In the genomic region with DNA sequence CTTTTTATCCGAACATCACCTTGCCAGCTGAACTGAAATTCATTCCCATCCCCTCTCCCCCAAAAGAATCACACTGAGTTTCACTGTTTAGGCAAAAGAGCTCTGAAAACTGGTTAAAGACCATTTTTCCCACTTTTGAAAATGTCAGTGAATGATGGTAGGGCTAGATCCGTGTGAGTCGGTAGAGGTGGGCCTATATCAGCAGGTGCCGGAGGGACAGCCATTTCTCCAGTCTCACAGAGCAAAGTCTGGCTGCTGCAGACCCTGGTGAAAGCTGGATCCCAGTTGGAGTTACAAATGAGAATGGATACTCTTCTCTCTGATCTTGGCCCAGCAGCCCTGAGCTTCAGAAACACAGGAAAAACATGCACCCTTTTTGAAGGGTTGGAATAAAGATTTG, we compare ENCODE assay signal across 28 cellular contexts. TPM values are rescaled to one million over a fixed set of nuclear protein-coding genes. Genes with fewer than 3 reads are reported as not detected.
"Had no signal": no experiment of that assay in that cellular context is flagged by ENCODE, and none has a peak within 500 bp of the region (broad histone marks: within the 10 kb centered on the region; RNA-seq: fewer than 3 reads in every experiment).

No MANE protein-coding gene starts in this region.

- DNase-seq: cerebellar nuclear complex; erythroblast; foreskin melanocyte; heart left ventricle; hippocampal formation; kidney glomerular epithelial cell; mesendoderm; mucosa of descending colon; natural killer cell; nucleus accumbens; ovary; spleen; stimulated activated CD4-positive, alpha-beta T cell treated with anti-CD3 and anti-CD28 coated beads, Interleukin-15, amount 100 ng/mL, for 24 hours; stimulated activated CD4-positive, alpha-beta T cell treated with anti-CD3 and anti-CD28 coated beads, Interleukin-1b, Interleukin-23, amount 100 ng/mL, for 48 hours; stimulated activated CD4-positive, alpha-beta T cell treated with anti-CD3 and anti-CD28 coated beads, Interleukin-4, amount 100 ng/mL, for 24 hours; stimulated activated naive B cell treated with anti-CD40 and anti-IgM and Interleukin-4, amounts not matched to agents 10 μg/mL and 1 μg/mL and 100 μg/mL, for 72 hours; stimulated activated naive CD8-positive, alpha-beta T cell treated with anti-CD3 and anti-CD28 coated beads, Interleukin-15, amount 100 ng/mL, for 72 hours; testis had no signal

- FAIRE-seq: colon had no signal

- H3K27ac ChIP-seq: heart left ventricle, ovary, prostate gland, spleen, testis, tibial nerve had no signal

- H3K9me3 Mint-ChIP-seq: dendritic cell treated with granulocyte-macrophage colony-stimulating factor and Interleukin-4, amounts not matched to agents 40 ng/mL and 50 ng/mL, for 4 days; natural killer cell; neural crest cell; stimulated activated naive CD8-positive, alpha-beta T cell treated with anti-CD3 and anti-CD28 coated beads, Interleukin-15, amount 100 ng/mL, for 72 hours had no signal

- ATAC-seq: heart left ventricle; mucosa of descending colon; natural killer cell; sciatic nerve; stimulated activated naive B cell treated with anti-CD40 and anti-IgM and Interleukin-4, amounts not matched to agents 10 μg/mL and 1 μg/mL and 100 μg/mL, for 72 hours; stimulated activated naive CD8-positive, alpha-beta T cell treated with anti-CD3 and anti-CD28 coated beads, Interleukin-15, amount 100 ng/mL, for 72 hours had no signal

- H3K9me3 ChIP-seq: heart left ventricle, mucosa of descending colon, ovary, prostate gland, testis, tibial nerve had no signal

- H3K27me3 Mint-ChIP-seq: stimulated activated naive B cell treated with anti-CD40 and anti-IgM and Interleukin-4, amounts not matched to agents 10 μg/mL and 1 μg/mL and 100 μg/mL, for 72 hours; stimulated activated naive CD8-positive, alpha-beta T cell treated with anti-CD3 and anti-CD28 coated beads, Interleukin-15, amount 100 ng/mL, for 72 hours had no signal

- H3K4me3 Mint-ChIP-seq: dendritic cell treated with granulocyte-macrophage colony-stimulating factor and Interleukin-4, amounts not matched to agents 40 ng/mL and 50 ng/mL, for 4 days; natural killer cell; neural crest cell; stimulated activated naive B cell treated with anti-CD40 and anti-IgM and Interleukin-4, amounts not matched to agents 10 μg/mL and 1 μg/mL and 100 μg/mL, for 72 hours; stimulated activated naive CD8-positive, alpha-beta T cell treated with anti-CD3 and anti-CD28 coated beads, Interleukin-15, amount 100 ng/mL, for 72 hours had no signal

- H3K4me1 ChIP-seq: heart left ventricle, prostate gland, testis, tibial nerve had no signal

- H3K36me3 ChIP-seq: ovary, prostate gland, spleen had no signal

- H3K27me3 ChIP-seq: heart left ventricle, ovary, spleen, testis, tibial nerve had no signal

- H3K4me3 ChIP-seq: heart left ventricle, mucosa of descending colon, ovary, prostate gland, spleen, testis, tibial nerve had no signal

- H3K27ac Mint-ChIP-seq: dendritic cell treated with granulocyte-macrophage colony-stimulating factor and Interleukin-4, amounts not matched to agents 40 ng/mL and 50 ng/mL, for 4 days; natural killer cell; stimulated activated naive B cell treated with anti-CD40 and anti-IgM and Interleukin-4, amounts not matched to agents 10 μg/mL and 1 μg/mL and 100 μg/mL, for 72 hours; stimulated activated naive CD8-positive, alpha-beta T cell treated with anti-CD3 and anti-CD28 coated beads, Interleukin-15, amount 100 ng/mL, for 72 hours had no signal

- H3K4me1 Mint-ChIP-seq: natural killer cell; stimulated activated naive B cell treated with anti-CD40 and anti-IgM and Interleukin-4, amounts not matched to agents 10 μg/mL and 1 μg/mL and 100 μg/mL, for 72 hours; stimulated activated naive CD8-positive, alpha-beta T cell treated with anti-CD3 and anti-CD28 coated beads, Interleukin-15, amount 100 ng/mL, for 72 hours had no signal

RNA-seq across cellular contexts. Expression of a gene that starts 10.9 kb away (rescaled TPM):
- total RNA-seq: glomerular endothelial cell, lung microvascular endothelial cell, myocyte, natural killer cell, neural crest cell had no signal
- polyA plus RNA-seq: liver had no signal
